In the genomic region with DNA sequence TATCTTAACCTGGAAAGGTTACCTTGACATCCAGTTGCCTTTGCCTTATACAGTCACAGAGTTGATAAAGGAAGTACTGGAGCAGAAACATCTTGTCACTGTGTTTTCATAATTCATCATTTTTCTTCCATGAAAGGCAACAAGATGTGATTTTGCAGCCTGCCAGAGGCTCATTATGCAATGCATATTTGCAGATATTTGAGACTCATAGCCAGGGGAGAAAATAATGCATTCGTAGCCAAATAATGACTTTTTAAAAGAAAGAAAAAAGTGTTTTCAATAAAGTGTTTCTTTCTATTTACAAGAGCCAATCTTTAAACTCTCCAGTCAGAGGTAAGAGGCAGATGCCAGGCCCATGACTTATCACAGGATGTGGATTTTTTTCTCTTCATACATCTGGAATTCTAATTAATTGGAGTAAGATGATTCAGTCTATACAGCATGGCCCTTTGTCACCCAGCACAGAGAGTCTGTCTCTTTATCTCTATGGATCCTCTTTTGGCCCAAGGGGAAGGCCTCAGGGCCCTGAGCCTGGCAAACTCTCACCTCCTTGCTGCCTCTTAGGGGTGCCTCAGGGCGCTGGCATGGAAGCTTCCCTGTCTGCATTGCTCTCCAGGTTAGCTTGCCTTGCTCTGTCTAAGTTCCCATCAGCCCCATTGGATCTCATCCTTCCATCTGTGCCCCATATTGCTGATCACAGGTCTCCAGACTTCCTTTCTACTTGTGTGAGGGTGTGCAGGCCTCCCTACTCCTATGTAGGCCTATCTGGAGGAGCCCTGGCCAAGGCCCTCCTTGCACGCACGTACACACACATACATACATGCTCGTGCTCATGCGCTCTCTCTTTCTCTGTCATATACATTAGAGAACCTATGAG, we compare ENCODE assay signal across 13 cellular contexts.
DNase-seq lines count a peak whose midpoint lies in the region; TF ChIP-seq lines count a peak whose summit lies in the region.
"Had no signal": no experiment of that assay in that cellular context is flagged by ENCODE, and none has a peak within 500 bp of the region (broad histone marks: within the 10 kb centered on the region; RNA-seq: fewer than 3 reads in every experiment).

No MANE protein-coding gene starts in this region.

- H3K4me3 Mint-ChIP-seq in activated naive CD4-positive, alpha-beta T cell treated with anti-CD3 and anti-CD28 coated beads, Interleukin-2, amount 10 ng/mL, durations not matched to agents 7 days and 5 days: no peak overlapping the region
- H3K4me3 Mint-ChIP-seq: naive thymus-derived CD4-positive, alpha-beta T cell had no signal

- peaks cover 3% of the 10 kb centered on the region for H3K27me3 Mint-ChIP-seq in activated naive CD4-positive, alpha-beta T cell treated with anti-CD3 and anti-CD28 coated beads, Interleukin-2, amount 10 ng/mL, durations not matched to agents 7 days and 5 days

- H3K4me3 ChIP-seq in kidney epithelial cell (ENCODE audit: low read depth, low read length): no peak overlapping the region
- H3K4me3 ChIP-seq: testis had no signal

- DNase-seq in 8988T (peak; percentile 56), M059J (ENCODE audit: low read depth) (peak; percentile 89), dedifferentiated amniotic fluid mesenchymal stem cell (ENCODE audit: extremely low spot score) (peak; percentile 43), kidney epithelial cell (ENCODE audit: low read depth) (peak; percentile 32), DMS53 treated with DMSO at 0.1 percent for 48 hours (lab: John Stamatoyannopoulos, UW; ENCODE audit: unreplicated experiment) (no peak)
- no peak for DNase-seq in stimulated activated CD4-positive, alpha-beta T cell treated with anti-CD3 and anti-CD28 coated beads, Interleukin-4, amount 100 ng/mL, for 1 hour
- no peak for DNase-seq in activated naive CD4-positive, alpha-beta T cell treated with anti-CD3 and anti-CD28 coated beads, Interleukin-2, amount 10 ng/mL, durations not matched to agents 7 days and 5 days
- no peak for DNase-seq in activated CD4-positive, alpha-beta T cell treated with anti-CD3 and anti-CD28 coated beads for 4 hours
- DNase-seq: activated CD4-positive, alpha-beta T cell treated with anti-CD3 and anti-CD28 coated beads, Interleukin-2, amount 50 U/mL, for 1 hour; naive thymus-derived CD4-positive, alpha-beta T cell; NCI-H1930; stimulated activated CD4-positive, alpha-beta T cell treated with anti-CD3 and anti-CD28 coated beads, Interleukin-2, amount 100 ng/mL, for 48 hours had no signal

- no peaks in the 10 kb centered on the region for H3K36me3 ChIP-seq in kidney epithelial cell (ENCODE audit: control insufficient read depth, insufficient read depth, low read length)

- H3K9me3 Mint-ChIP-seq in activated naive CD4-positive, alpha-beta T cell treated with anti-CD3 and anti-CD28 coated beads, Interleukin-2, amount 10 ng/mL, durations not matched to agents 7 days and 5 days: no peaks in the 10 kb centered on the region

- H3K27me3 ChIP-seq in kidney epithelial cell (ENCODE audit: control insufficient read depth, insufficient read depth, low read length): no peaks in the 10 kb centered on the region
- H3K27me3 ChIP-seq: testis had no signal

- no peak for TF ChIP-seq CTCF in kidney epithelial cell (IDR thresholded peaks at IDR 0.05; ENCODE audit: insufficient read depth, low read length, poor library complexity, severe bottlenecking)

- H3K4me1 Mint-ChIP-seq in activated naive CD4-positive, alpha-beta T cell treated with anti-CD3 and anti-CD28 coated beads, Interleukin-2, amount 10 ng/mL, durations not matched to agents 7 days and 5 days: no peaks in the 10 kb centered on the region

- H3K36me3 Mint-ChIP-seq in activated naive CD4-positive, alpha-beta T cell treated with anti-CD3 and anti-CD28 coated beads, Interleukin-2, amount 10 ng/mL, durations not matched to agents 7 days and 5 days: no peaks in the 10 kb centered on the region
- H3K36me3 Mint-ChIP-seq: naive thymus-derived CD4-positive, alpha-beta T cell had no signal

- no peak overlapping the region for H3K27ac Mint-ChIP-seq in activated naive CD4-positive, alpha-beta T cell treated with anti-CD3 and anti-CD28 coated beads, Interleukin-2, amount 10 ng/mL, durations not matched to agents 7 days and 5 days
- H3K27ac Mint-ChIP-seq: naive thymus-derived CD4-positive, alpha-beta T cell had no signal

- CTCF ChIA-PET in activated naive CD4-positive, alpha-beta T cell treated with anti-CD3 and anti-CD28 coated beads, Interleukin-2, amount 10 ng/mL, durations not matched to agents 7 days and 5 days (lab: Charles Lee): no interaction called here

Comparison
In these comparisons a context has a peak if more than half of its experiments do, and no peak if none do; other contexts are left out.
1. DNase-seq: peak in 8988T (single experiment), M059J (single experiment), dedifferentiated amniotic fluid mesenchymal stem cell (single experiment) and kidney epithelial cell (single experiment); none in stimulated activated CD4-positive, alpha-beta T cell treated with anti-CD3 and anti-CD28 coated beads, Interleukin-4, amount 100 ng/mL, for 1 hour (single experiment), DMS53 treated with DMSO at 0.1 percent for 48 hours (single experiment), activated naive CD4-positive, alpha-beta T cell treated with anti-CD3 and anti-CD28 coated beads, Interleukin-2, amount 10 ng/mL, durations not matched to agents 7 days and 5 days (single experiment) and activated CD4-positive, alpha-beta T cell treated with anti-CD3 and anti-CD28 coated beads for 4 hours (0 of 2).